22 cellular contexts compared by ENCODE assay signal in genomic region chr12:21547437-21547836, GRCh38. TPM values are rescaled to one million over a fixed set of nuclear protein-coding genes. Genes with fewer than 3 reads are reported as not detected.
DNase-seq lines count a peak whose midpoint lies in the region; ATAC-seq and TF ChIP-seq lines count a peak whose summit lies in the region.
"Had no signal": no experiment of that assay in that cellular context is flagged by ENCODE, and none has a peak within 500 bp of the region (broad histone marks: within the 10 kb centered on the region; RNA-seq: fewer than 3 reads in every experiment).

No MANE protein-coding gene starts in this region.

- H3K4me1 Mint-ChIP-seq in activated T-cell treated with anti-CD3 and anti-CD28 coated beads, Interleukin-2, amount 50 U/mL, for 4 hours (ENCODE audit: low read depth), result peaks cover 2% of the 10 kb centered on the region
- H3K4me1 Mint-ChIP-seq: B cell had no signal

- no peaks in the 10 kb centered on the region for H3K4me1 ChIP-seq in Peyer's patch

- ATAC-seq in activated CD4-positive, CD25-positive, alpha-beta regulatory T cell treated with anti-CD3 and anti-CD28 coated beads, Interleukin-2, amount 50 U/mL, for 24 hours, result peak; percentile 58 to 64
- ATAC-seq in activated T-cell treated with anti-CD3 and anti-CD28 coated beads, Interleukin-2, amount 50 U/mL, for 4 hours, result peak; percentile 53 to 88
- ATAC-seq: HCT116 had no signal

- no peak for TF ChIP-seq POLR2A in Peyer's patch (IDR thresholded peaks at IDR 0.05)

- no peaks in the 10 kb centered on the region for H3K36me3 Mint-ChIP-seq in activated T-cell treated with anti-CD3 and anti-CD28 coated beads, Interleukin-2, amount 50 U/mL, for 4 hours (ENCODE audit: insufficient read depth)

- H3K9me3 Mint-ChIP-seq in activated T-cell treated with anti-CD3 and anti-CD28 coated beads, Interleukin-2, amount 50 U/mL, for 4 hours, result no peaks in the 10 kb centered on the region

- DNase-seq in activated CD4-positive, CD25-positive, alpha-beta regulatory T cell treated with anti-CD3 and anti-CD28 coated beads, Interleukin-2, amount 50 U/mL, for 72 hours, result no peak
- no peak for DNase-seq in activated T-cell treated with anti-CD3 and anti-CD28 coated beads, Interleukin-2, amount 50 U/mL, for 4 hours
- DNase-seq in activated T-cell treated with anti-CD3 and anti-CD28 coated beads, Interleukin-2, amount 50 U/mL, for 1 hour, result no peak
- peak; percentile 6 to 21 for DNase-seq in stimulated activated CD4-positive, alpha-beta T cell treated with anti-CD3 and anti-CD28 coated beads, Interleukin-2, amount 100 ng/mL, for 24 hours
- DNase-seq in stimulated activated CD4-positive, alpha-beta T cell treated with anti-CD3 and anti-CD28 coated beads, Interleukin-4, amount 100 ng/mL, for 1 hour, result no peak
- DNase-seq in SW 1271 (lab: John Stamatoyannopoulos, UW) (no peak), Peyer's patch (no peak)
- DNase-seq: 8988T, DMS79 treated with DMSO at 0.1 percent for 48 hours, GOT3, IMR-90, NCI-H1417, NCI-H187, NCI-H2107, NCI-H510A, NCI-H774 had no signal

- H3K27ac ChIP-seq in Peyer's patch, result no peak overlapping the region

- TF ChIP-seq CTCF in Peyer's patch (IDR thresholded peaks at IDR 0.05), result no peak

- no peak overlapping the region for H3K4me3 Mint-ChIP-seq in activated T-cell treated with anti-CD3 and anti-CD28 coated beads, Interleukin-2, amount 50 U/mL, for 4 hours
- H3K4me3 Mint-ChIP-seq: B cell had no signal

- H3K9me3 ChIP-seq in Peyer's patch, result no peaks in the 10 kb centered on the region

- H3K27me3 Mint-ChIP-seq in activated T-cell treated with anti-CD3 and anti-CD28 coated beads, Interleukin-2, amount 50 U/mL, for 4 hours (ENCODE audit: low read depth), result no peaks in the 10 kb centered on the region

- H3K27me3 ChIP-seq in Peyer's patch, result no peaks in the 10 kb centered on the region

- H3K4me3 ChIP-seq in Peyer's patch, result no peak overlapping the region

- no peaks in the 10 kb centered on the region for H3K36me3 ChIP-seq in Peyer's patch

RNA-seq across cellular contexts. Expression of gene SPX, which starts 21.3 kb away (rescaled TPM):
- under 1 TPM; 0.10 to 0.27 (median 0.13) TPM for total RNA-seq in activated T-cell treated with anti-CD3 and anti-CD28 coated beads, Interleukin-2, amount 50 U/mL, for 4 hours
- total RNA-seq in Peyer's patch, result not detected

RNA-seq across cellular contexts. Expression of gene GOLT1B, which starts 45.8 kb away (rescaled TPM):
- total RNA-seq in activated T-cell treated with anti-CD3 and anti-CD28 coated beads, Interleukin-2, amount 50 U/mL, for 4 hours, result 10 to 100 TPM; 45.5 to 49.8 (median 48.1) TPM
- total RNA-seq in Peyer's patch, result 10 to 100 TPM in 2 of 4 donors, 1 to 10 TPM in 2; 6.8 to 31.4 (median 14.0) TPM

RNA-seq across cellular contexts. Expression of gene RECQL, which starts 46.0 kb away (rescaled TPM):
- total RNA-seq in activated T-cell treated with anti-CD3 and anti-CD28 coated beads, Interleukin-2, amount 50 U/mL, for 4 hours, result 10 to 100 TPM; 37.0 to 57.4 (median 45.7) TPM
- total RNA-seq in Peyer's patch, result 10 to 100 TPM in 2 of 4 donors, 1 to 10 TPM in 2; 6.5 to 33.0 (median 11.0) TPM

RNA-seq across cellular contexts. Expression of gene GYS2, which starts 57.2 kb away (rescaled TPM):
- under 1 TPM in 2 of 3 donors, not detected in 1; 0.08 TPM for total RNA-seq in activated T-cell treated with anti-CD3 and anti-CD28 coated beads, Interleukin-2, amount 50 U/mL, for 4 hours
- total RNA-seq in Peyer's patch, result not detected
- total RNA-seq: B cell, G401, IMR-90, M059J, OCI-LY7 had no signal

Comparison
In these comparisons a context has a peak if more than half of its experiments do, and no peak if none do; other contexts are left out.
1. DNase-seq: peak in stimulated activated CD4-positive, alpha-beta T cell treated with anti-CD3 and anti-CD28 coated beads, Interleukin-2, amount 100 ng/mL, for 24 hours (2 of 2); none in activated CD4-positive, CD25-positive, alpha-beta regulatory T cell treated with anti-CD3 and anti-CD28 coated beads, Interleukin-2, amount 50 U/mL, for 72 hours (single experiment), activated T-cell treated with anti-CD3 and anti-CD28 coated beads, Interleukin-2, amount 50 U/mL, for 4 hours (single experiment), activated T-cell treated with anti-CD3 and anti-CD28 coated beads, Interleukin-2, amount 50 U/mL, for 1 hour (single experiment), stimulated activated CD4-positive, alpha-beta T cell treated with anti-CD3 and anti-CD28 coated beads, Interleukin-4, amount 100 ng/mL, for 1 hour (single experiment), SW 1271 (0 of 2) and Peyer's patch (0 of 3).